36 cellular contexts compared by ENCODE assay signal in genomic region chr5:175621971-175622370, GRCh38. TPM values are rescaled to one million over a fixed set of nuclear protein-coding genes. Genes with fewer than 3 reads are reported as not detected.
"Had no signal": no experiment of that assay in that cellular context is flagged by ENCODE, and none has a peak within 500 bp of the region (broad histone marks: within the 10 kb centered on the region; RNA-seq: fewer than 3 reads in every experiment).

No MANE protein-coding gene starts in this region.

- H3K27ac ChIP-seq: adrenal gland, ascending aorta, brain microvascular endothelial cell, esophagus muscularis mucosa, foreskin keratinocyte, gastroesophageal sphincter, WERI-Rb-1 had no signal

- H3K27me3 ChIP-seq: adrenal gland, ascending aorta, brain microvascular endothelial cell, foreskin keratinocyte, gastroesophageal sphincter had no signal

- H3K4me1 ChIP-seq: adrenal gland, ascending aorta, esophagus muscularis mucosa, foreskin keratinocyte, gastroesophageal sphincter had no signal

- H3K36me3 ChIP-seq: adrenal gland, ascending aorta, brain microvascular endothelial cell, esophagus muscularis mucosa, gastroesophageal sphincter, WERI-Rb-1 had no signal

- H3K27ac Mint-ChIP-seq: activated B cell treated with CpG ODN at 0.5 μM for 24 hours; activated CD8-positive, alpha-beta T cell treated with anti-CD3 and anti-CD28 coated beads for 36 hours; activated naive CD4-positive, alpha-beta T cell treated with anti-CD3 and anti-CD28 coated beads for 36 hours; activated naive CD4-positive, alpha-beta T cell treated with anti-CD3 and anti-CD28 coated beads, Interleukin-2, amount 50 U/mL, for 24 hours; activated naive CD8-positive, alpha-beta T cell treated with anti-CD3 and anti-CD28 coated beads for 36 hours; activated naive CD8-positive, alpha-beta T cell treated with anti-CD3 and anti-CD28 coated beads, Interleukin-2, amount 50 U/mL, for 24 hours; activated T-helper 1 cell treated with anti-CD3 and anti-CD28 coated beads, Interleukin-12 subunit alpha, Interleukin-12 subunit beta, Interleukin-2, Interleukin-4 antibody, amounts not matched to agents 30 ng/mL and 10 ng/mL and 1 ng/mL, durations not matched to agents 14 hours and 24 hours and 36 hours; activated T-helper 2 cell treated with anti-CD3 and anti-CD28 coated beads, Interferon-gamma antibody, Interleukin-2, Interleukin-4, amounts not matched to agents 10 μg/mL and 5 μg/mL and 100 μg/mL, durations not matched to agents 14 hours and 24 hours and 36 hours; effector memory CD8-positive, alpha-beta T cell; T-helper 17 cell; T-helper 2 cell treated with Interferon-gamma antibody and Interleukin-4, amounts not matched to agents 5 μg/mL and 100 μg/mL, for 36 hours had no signal

- H3K4me3 ChIP-seq: adrenal gland, ascending aorta, esophagus muscularis mucosa, gastroesophageal sphincter had no signal

- H3K9me3 ChIP-seq: adrenal gland, ascending aorta had no signal

- ATAC-seq: activated CD4-positive, CD25-positive, alpha-beta regulatory T cell treated with anti-CD3 and anti-CD28 coated beads, Interleukin-2, amount 50 U/mL, for 24 hours; activated CD8-positive, alpha-beta T cell treated with anti-CD3 and anti-CD28 coated beads for 36 hours; activated naive CD8-positive, alpha-beta T cell treated with anti-CD3 and anti-CD28 coated beads, Interleukin-2, amount 50 U/mL, for 24 hours; effector memory CD8-positive, alpha-beta T cell; foreskin keratinocyte; gastroesophageal sphincter; T-helper 17 cell had no signal

- DNase-seq: activated B cell treated with CpG ODN at 0.5 μM for 24 hours; activated CD4-positive, alpha-beta T cell treated with anti-CD3 and anti-CD28 coated beads for 48 hours; activated CD4-positive, alpha-beta T cell treated with anti-CD3 and anti-CD28 coated beads, Interleukin-2, amount 50 U/mL, for 1 hour; activated CD4-positive, alpha-beta T cell treated with anti-CD3 and anti-CD28 coated beads, Interleukin-2, amount 50 U/mL, for 48 hours; activated CD8-positive, alpha-beta memory T cell treated with anti-CD3 and anti-CD28 coated beads for 24 hours; activated CD8-positive, alpha-beta memory T cell treated with anti-CD3 and anti-CD28 coated beads, Interleukin-2, amount 50 U/mL, for 4 hours; activated CD8-positive, alpha-beta T cell treated with anti-CD3 and anti-CD28 coated beads for 36 hours; activated effector memory CD4-positive, alpha-beta T cell treated with anti-CD3 and anti-CD28 coated beads, Interleukin-2, amount 50 U/mL, for 16 hours; activated naive CD4-positive, alpha-beta T cell treated with anti-CD3 and anti-CD28 coated beads for 36 hours; activated naive CD8-positive, alpha-beta T cell treated with anti-CD3 and anti-CD28 coated beads for 36 hours; activated naive CD8-positive, alpha-beta T cell treated with anti-CD3 and anti-CD28 coated beads, Interleukin-2, amount 50 U/mL, for 24 hours; activated T-cell treated with anti-CD3 and anti-CD28 coated beads, Interleukin-2, amount 50 U/mL, for 1 hour; activated T-cell treated with anti-CD3 and anti-CD28 coated beads, Interleukin-2, amount 50 U/mL, for 48 hours; adrenal gland; amygdala; brain microvascular endothelial cell; cortex of kidney; dermis blood vessel endothelial cell; effector CD4-positive, alpha-beta T cell; effector memory CD8-positive, alpha-beta T cell; erythroblast; foreskin keratinocyte; T-helper 1 cell; T-helper 17 cell; T1000; WERI-Rb-1 had no signal

- H3K4me1 Mint-ChIP-seq: activated B cell treated with CpG ODN at 0.5 μM for 24 hours; central memory CD8-positive, alpha-beta T cell; T-helper 17 cell had no signal

- H3K27me3 Mint-ChIP-seq: activated CD8-positive, alpha-beta T cell treated with anti-CD3 and anti-CD28 coated beads for 36 hours; activated naive CD4-positive, alpha-beta T cell treated with anti-CD3 and anti-CD28 coated beads, Interleukin-2, amount 50 U/mL, for 24 hours; activated naive CD8-positive, alpha-beta T cell treated with anti-CD3 and anti-CD28 coated beads for 36 hours; T-helper 17 cell had no signal

- H3K4me3 Mint-ChIP-seq: activated B cell treated with CpG ODN at 0.5 μM for 24 hours; activated CD8-positive, alpha-beta T cell treated with anti-CD3 and anti-CD28 coated beads for 36 hours; activated naive CD4-positive, alpha-beta T cell treated with anti-CD3 and anti-CD28 coated beads for 36 hours; activated naive CD4-positive, alpha-beta T cell treated with anti-CD3 and anti-CD28 coated beads, Interleukin-2, amount 50 U/mL, for 24 hours; activated naive CD8-positive, alpha-beta T cell treated with anti-CD3 and anti-CD28 coated beads for 36 hours; activated naive CD8-positive, alpha-beta T cell treated with anti-CD3 and anti-CD28 coated beads, Interleukin-2, amount 50 U/mL, for 24 hours; activated T-helper 1 cell treated with anti-CD3 and anti-CD28 coated beads, Interleukin-12 subunit alpha, Interleukin-12 subunit beta, Interleukin-2, Interleukin-4 antibody, amounts not matched to agents 30 ng/mL and 10 ng/mL and 1 ng/mL, durations not matched to agents 14 hours and 24 hours and 36 hours; central memory CD8-positive, alpha-beta T cell; effector memory CD8-positive, alpha-beta T cell; T-helper 17 cell; T-helper 2 cell treated with Interferon-gamma antibody and Interleukin-4, amounts not matched to agents 5 μg/mL and 100 μg/mL, for 36 hours had no signal

RNA-seq across cellular contexts. Expression of gene HRH2, which starts 35.9 kb away (rescaled TPM):
- total RNA-seq: activated B cell treated with CpG ODN at 0.5 μM for 24 hours, bronchial epithelial cell, dermis blood vessel endothelial cell, foreskin keratinocyte had no signal
- polyA plus RNA-seq: foreskin keratinocyte had no signal
